ENCODE assay signal across 20 cellular contexts in genomic region chr3:16472593-16472992, GRCh38. TPM values are rescaled to one million over a fixed set of nuclear protein-coding genes. Genes with fewer than 3 reads are reported as not detected.
DNase-seq lines count a peak whose midpoint lies in the region; ATAC-seq and TF ChIP-seq lines count a peak whose summit lies in the region.
"Had no signal": no experiment of that assay in that cellular context is flagged by ENCODE, and none has a peak within 500 bp of the region (broad histone marks: within the 10 kb centered on the region; RNA-seq: fewer than 3 reads in every experiment).

No MANE protein-coding gene starts in this region.

- no peak for DNase-seq in Right ventricle myocardium inferior (ENCODE audit: missing footprints)
- DNase-seq in right cardiac atrium = no peak
- DNase-seq in right atrium auricular region (ENCODE audit: low spot score) = no peak
- no peak for DNase-seq in T-helper 2 cell treated with Interferon-gamma antibody and Interleukin-4, amounts not matched to agents 5 μg/mL and 100 μg/mL, for 36 hours (ENCODE audit: low spot score)
- DNase-seq: 8988T; BE2C; Calu3; CD4-positive, alpha-beta T cell; DMS53; H7; MV-4-11; NCI-H1436; NCI-H2029; NCI-H2171; NCI-H446 treated with DMSO at 0.1 percent for 48 hours; NCI-H774 had no signal

- H3K9me3 Mint-ChIP-seq in dendritic cell treated with granulocyte-macrophage colony-stimulating factor and Interleukin-4, amounts not matched to agents 40 ng/mL and 50 ng/mL, for 4 days = no peaks in the 10 kb centered on the region
- peaks cover 13% of the 10 kb centered on the region for H3K9me3 Mint-ChIP-seq in T-helper 2 cell treated with Interferon-gamma antibody and Interleukin-4, amounts not matched to agents 5 μg/mL and 100 μg/mL, for 36 hours

- 57% methylated on average over 8 of the region's 8 CpGs for WGBS in right cardiac atrium

- H3K9me3 ChIP-seq in right cardiac atrium (ENCODE audit: control insufficient read depth, low read length) (no peaks in the 10 kb centered on the region), right atrium auricular region (peaks cover 0 to 4% of the 10 kb centered on the region in 2 donors), subcutaneous abdominal adipose tissue (ENCODE audit: control insufficient read depth in 5 of 5, low read length in 5 of 5) (peaks cover 0 to 8% (median 4%) of the 10 kb centered on the region in 5 donors)
- H3K9me3 ChIP-seq: BE2C had no signal

- peaks cover 77% of the 10 kb centered on the region for H3K36me3 Mint-ChIP-seq in dendritic cell treated with granulocyte-macrophage colony-stimulating factor and Interleukin-4, amounts not matched to agents 40 ng/mL and 50 ng/mL, for 4 days (ENCODE audit: low read depth)
- H3K36me3 Mint-ChIP-seq in T-helper 2 cell treated with Interferon-gamma antibody and Interleukin-4, amounts not matched to agents 5 μg/mL and 100 μg/mL, for 36 hours (ENCODE audit: low read depth) = peaks cover 77% of the 10 kb centered on the region

- H3K4me3 Mint-ChIP-seq in dendritic cell treated with granulocyte-macrophage colony-stimulating factor and Interleukin-4, amounts not matched to agents 40 ng/mL and 50 ng/mL, for 4 days = no peak overlapping the region
- H3K4me3 Mint-ChIP-seq in T-helper 2 cell treated with Interferon-gamma antibody and Interleukin-4, amounts not matched to agents 5 μg/mL and 100 μg/mL, for 36 hours = no peak overlapping the region
- H3K4me3 Mint-ChIP-seq: CD4-positive, alpha-beta T cell had no signal

- H3K36me3 ChIP-seq in right atrium auricular region = no peaks in the 10 kb centered on the region
- H3K36me3 ChIP-seq in subcutaneous abdominal adipose tissue (ENCODE audit: control insufficient read depth in 5 of 5, insufficient read depth in 5 of 5, low read length in 5 of 5) = peaks cover 2 to 19% (median 14%) of the 10 kb centered on the region in 5 donors
- H3K36me3 ChIP-seq: BE2C had no signal

- H3K27me3 ChIP-seq in right cardiac atrium (ENCODE audit: control insufficient read depth, insufficient read depth) = no peaks in the 10 kb centered on the region
- H3K27me3 ChIP-seq in right atrium auricular region = no peaks in the 10 kb centered on the region
- no peaks in the 10 kb centered on the region for H3K27me3 ChIP-seq in subcutaneous abdominal adipose tissue (ENCODE audit: control insufficient read depth in 5 of 5, insufficient read depth in 4 of 5, low read length in 5 of 5)
- H3K27me3 ChIP-seq: BE2C had no signal

- TF ChIP-seq CTCF in right atrium auricular region (IDR thresholded peaks at IDR 0.05) = no peak

- intact Hi-C loops in Right ventricle myocardium inferior (cut with DNase I) = no loop called here
- intact Hi-C loops in right cardiac atrium (cut with DNase I) = no loop called here
- intact Hi-C loops in dendritic cell treated with granulocyte-macrophage colony-stimulating factor and Interleukin-4, amounts not matched to agents 40 ng/mL and 50 ng/mL, for 4 days (cut with micrococcal nuclease) = no loop called here

- no peak overlapping the region for H3K27ac ChIP-seq in right cardiac atrium (ENCODE audit: low read length)
- peak overlapping the region; percentile 14 to 55 for H3K27ac ChIP-seq in right atrium auricular region
- H3K27ac ChIP-seq in subcutaneous abdominal adipose tissue (ENCODE audit: low read depth, low read length) = peak overlapping the region; percentile 88

- H3K4me3 ChIP-seq in right cardiac atrium (ENCODE audit: low read length) (no peak overlapping the region), right atrium auricular region (no peak overlapping the region), subcutaneous abdominal adipose tissue (ENCODE audit: low read depth in 1 of 5, low read length in 5 of 5) (no peak overlapping the region)

- H3K27me3 Mint-ChIP-seq in dendritic cell treated with granulocyte-macrophage colony-stimulating factor and Interleukin-4, amounts not matched to agents 40 ng/mL and 50 ng/mL, for 4 days = no peaks in the 10 kb centered on the region
- H3K27me3 Mint-ChIP-seq in T-helper 2 cell treated with Interferon-gamma antibody and Interleukin-4, amounts not matched to agents 5 μg/mL and 100 μg/mL, for 36 hours (ENCODE audit: low read depth) = no peaks in the 10 kb centered on the region
- H3K27me3 Mint-ChIP-seq: CD4-positive, alpha-beta T cell had no signal

- peak overlapping the region; percentile 26 for H3K27ac Mint-ChIP-seq in dendritic cell treated with granulocyte-macrophage colony-stimulating factor and Interleukin-4, amounts not matched to agents 40 ng/mL and 50 ng/mL, for 4 days
- H3K27ac Mint-ChIP-seq in T-helper 2 cell treated with Interferon-gamma antibody and Interleukin-4, amounts not matched to agents 5 μg/mL and 100 μg/mL, for 36 hours = no peak overlapping the region
- H3K27ac Mint-ChIP-seq: CD4-positive, alpha-beta T cell had no signal

- peak overlapping the region in 1 of 5 donors; percentile 27 for H3K9ac ChIP-seq in subcutaneous abdominal adipose tissue (ENCODE audit: low read length in 5 of 5)

- peaks cover 51% of the 10 kb centered on the region for H3K4me1 Mint-ChIP-seq in dendritic cell treated with granulocyte-macrophage colony-stimulating factor and Interleukin-4, amounts not matched to agents 40 ng/mL and 50 ng/mL, for 4 days (ENCODE audit: low read depth)
- peaks cover 47% of the 10 kb centered on the region for H3K4me1 Mint-ChIP-seq in T-helper 2 cell treated with Interferon-gamma antibody and Interleukin-4, amounts not matched to agents 5 μg/mL and 100 μg/mL, for 36 hours (ENCODE audit: low read depth)

- H3K4me1 ChIP-seq in right cardiac atrium (ENCODE audit: control insufficient read depth, insufficient read depth, low read length) (peaks cover 4% of the 10 kb centered on the region), right atrium auricular region (peaks cover 0 to 35% of the 10 kb centered on the region in 2 donors), subcutaneous abdominal adipose tissue (ENCODE audit: control insufficient read depth in 5 of 5, insufficient read depth in 5 of 5, low read length in 5 of 5) (peaks cover 3 to 49% (median 37%) of the 10 kb centered on the region in 5 donors)
- H3K4me1 ChIP-seq: BE2C had no signal

- ATAC-seq in Right ventricle myocardium inferior (peak; percentile 49), right cardiac atrium (no peak), HG02938 (IDR thresholded peaks at IDR 0.05; ENCODE audit: unreplicated experiment) (no peak), GM21528 (IDR thresholded peaks at IDR 0.05; ENCODE audit: low FRiP score, unreplicated experiment) (no peak)

RNA-seq across cellular contexts. Expression of gene RFTN1, which starts 40.9 kb away (rescaled TPM):
- total RNA-seq in Right ventricle myocardium inferior (26.8 TPM), right cardiac atrium (10 to 100 TPM; 17.9 to 23.6 (median 20.6) TPM), right atrium auricular region (10 to 100 TPM; 15.9 to 33.6 TPM)
- polyA plus RNA-seq in right cardiac atrium = 21.2 TPM
